ENCODE assay signal across 20 cellular contexts in the genomic region with DNA sequence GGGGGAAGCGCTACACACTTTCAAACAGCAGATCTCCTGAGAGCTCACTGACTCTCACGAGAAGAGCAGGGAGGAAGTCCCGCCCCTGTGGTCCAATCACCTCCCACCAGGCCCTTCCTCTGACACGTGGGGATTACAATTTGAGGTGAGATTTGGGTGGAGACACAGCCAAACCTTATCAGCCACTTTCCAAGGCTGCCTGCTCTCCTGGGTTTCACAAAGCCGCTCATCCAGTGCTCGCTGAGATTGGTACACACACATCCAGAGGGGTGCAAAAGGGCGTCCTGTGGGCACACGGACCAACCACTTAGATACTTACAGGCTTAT. TPM values are rescaled to one million over a fixed set of nuclear protein-coding genes. Genes with fewer than 3 reads are reported as not detected.
DNase-seq lines count a peak whose midpoint lies in the region; ATAC-seq, FAIRE-seq and TF ChIP-seq lines count a peak whose summit lies in the region.
"Had no signal": no experiment of that assay in that cellular context is flagged by ENCODE, and none has a peak within 500 bp of the region (broad histone marks: within the 10 kb centered on the region; RNA-seq: fewer than 3 reads in every experiment).

No MANE protein-coding gene starts in this region.

- H3K36me3 ChIP-seq in HCT116 (ENCODE audit: control insufficient read depth in 1 of 2, insufficient read depth in 2 of 2, low read length in 2 of 2) (no peaks in the 10 kb centered on the region), K562 (ENCODE audit: control insufficient read depth, insufficient read depth, low read length) (no peaks in the 10 kb centered on the region; the same call in 2 of the 3 replicates)
- H3K36me3 ChIP-seq: brain microvascular endothelial cell had no signal

- 0 out of 2 replicates have a peak, but pooled peaks have one; percentile 44 for ATAC-seq in HCT116
- ATAC-seq in K562, result peak; percentile 80
- ATAC-seq in activated naive CD4-positive, alpha-beta T cell treated with anti-CD3 and anti-CD28 coated beads, Interleukin-2, amount 50 U/mL, for 72 hours, result no peak
- no peak for ATAC-seq in GM19023 (IDR thresholded peaks at IDR 0.05; ENCODE audit: unreplicated experiment)
- ATAC-seq: activated CD4-positive, alpha-beta T cell treated with anti-CD3 and anti-CD28 coated beads for 36 hours had no signal

- intact Hi-C loops in HCT116 (cut with micrococcal nuclease) (no loop called here), K562 (cut with micrococcal nuclease) (no loop called here)

- H3K4me1 ChIP-seq in HCT116 (ENCODE audit: control insufficient read depth in 1 of 2, insufficient read depth in 2 of 2, low read length in 2 of 2), result peaks cover 0 to 4% of the 10 kb centered on the region in 2 experiments; a peak in 2 of 4 replicates
- peaks cover 3 to 10% of the 10 kb centered on the region in 2 experiments; a peak in 3 of 5 replicates for H3K4me1 ChIP-seq in K562 (replicated peaks in 1 of 2; ENCODE audit: control insufficient read depth in 2 of 2, insufficient read depth in 2 of 2, low read length in 2 of 2)

- H3K4me3 ChIP-seq in HCT116 (replicated peaks in 1 of 2; ENCODE audit: low read depth in 1 of 2, low read length in 2 of 2) (no peak overlapping the region), K562 (no peak overlapping the region)
- H3K4me3 ChIP-seq: heart left ventricle had no signal

- H3K27me3 ChIP-seq in HCT116 (ENCODE audit: insufficient read depth, low read length), result no peaks in the 10 kb centered on the region
- H3K27me3 ChIP-seq in K562 (ENCODE audit: control insufficient read depth in 2 of 2, insufficient read depth in 2 of 2, low read length in 2 of 2), result no peaks in the 10 kb centered on the region
- H3K27me3 ChIP-seq: brain microvascular endothelial cell, heart left ventricle had no signal

- no peaks in the 10 kb centered on the region for H4K20me1 ChIP-seq in HCT116 (ENCODE audit: insufficient read depth)
- H4K20me1 ChIP-seq in K562 (replicated peaks; ENCODE audit: control insufficient read depth, insufficient read depth, low read length), result no peaks in the 10 kb centered on the region

- H3K27ac ChIP-seq in HCT116 (ENCODE audit: low read depth, low read length), result no peak overlapping the region
- no peak overlapping the region for H3K27ac ChIP-seq in K562 (ENCODE audit: extremely low read depth, low read depth, low read length)
- H3K27ac ChIP-seq: brain microvascular endothelial cell, heart left ventricle had no signal

- peaks cover 20% of the 10 kb centered on the region for H3K4me1 Mint-ChIP-seq in neural crest cell

- H3K27ac Mint-ChIP-seq in neural crest cell (ENCODE audit: unreplicated experiment), result peak overlapping the region; percentile 92
- H3K27ac Mint-ChIP-seq in activated naive CD4-positive, alpha-beta T cell treated with anti-CD3 and anti-CD28 coated beads, Interleukin-2, amount 50 U/mL, for 72 hours, result no peak overlapping the region
- H3K27ac Mint-ChIP-seq: activated CD4-positive, alpha-beta T cell treated with anti-CD3 and anti-CD28 coated beads for 36 hours; memory B cell had no signal

- CTCF ChIA-PET in HCT116 (lab: Charles Lee) (no interaction called here), K562 (lab: Yijun Ruan, JAX; ENCODE audit: low intra/inter-chr PET ratio) (no interaction called here)

- no peak for TF ChIP-seq EP300 in K562 (IDR thresholded peaks at IDR 0.05; ENCODE audit: low read length)

- no peaks in the 10 kb centered on the region for H3K9me3 Mint-ChIP-seq in neural crest cell
- H3K9me3 Mint-ChIP-seq in activated naive CD4-positive, alpha-beta T cell treated with anti-CD3 and anti-CD28 coated beads, Interleukin-2, amount 50 U/mL, for 72 hours, result no peaks in the 10 kb centered on the region
- H3K9me3 Mint-ChIP-seq: memory B cell had no signal

- no peak overlapping the region for H3K4me3 Mint-ChIP-seq in neural crest cell
- H3K4me3 Mint-ChIP-seq: activated CD4-positive, alpha-beta T cell treated with anti-CD3 and anti-CD28 coated beads for 36 hours; memory B cell had no signal

- 71% methylated on average over 6 of the region's 8 CpGs for WGBS in K562 (ENCODE audit: insufficient coverage, low coverage, missing lambda C conversion rate)

- peaks cover 6% of the 10 kb centered on the region for H3K36me3 Mint-ChIP-seq in neural crest cell (ENCODE audit: low read depth)
- H3K36me3 Mint-ChIP-seq in activated naive CD4-positive, alpha-beta T cell treated with anti-CD3 and anti-CD28 coated beads, Interleukin-2, amount 50 U/mL, for 72 hours, result no peaks in the 10 kb centered on the region

- peak; percentile 30 for DNase-seq in DMS 273 treated with DMSO at 0.1 percent for 48 hours (lab: John Stamatoyannopoulos, UW)
- DNase-seq in HCT116 (ENCODE audit: low read depth, low spot score), result no peak
- peak in 1 of 4 experiments; percentile 30 for DNase-seq in K562 (ENCODE audit: extremely low read depth in 1 of 4, low spot score in 3 of 4)
- DNase-seq in neural crest cell (ENCODE audit: low read depth, low spot score), result no peak
- no peak for DNase-seq in activated naive CD4-positive, alpha-beta T cell treated with anti-CD3 and anti-CD28 coated beads, Interleukin-2, amount 50 U/mL, for 72 hours (ENCODE audit: low spot score in 2 of 2)
- DNase-seq in amniotic stem cell (lab: John Stamatoyannopoulos, UW), result no peak
- DNase-seq: activated CD4-positive, alpha-beta T cell treated with anti-CD3 and anti-CD28 coated beads for 36 hours; brain microvascular endothelial cell; C1 segment of cervical spinal cord; effector CD8-positive, alpha-beta T cell; erythroblast; NCI-H187; NCI-H2171 treated with DMSO at 0.1 percent for 48 hours; NCI-H524; retina; stimulated activated CD4-positive, alpha-beta T cell treated with anti-CD3 and anti-CD28 coated beads, Interleukin-2, amount 100 ng/mL, for 48 hours; stimulated activated naive CD4-positive, alpha-beta T cell had no signal

- FAIRE-seq in K562 (lab: Jason Lieb, UNC), result peak; percentile 75

- H3K9ac ChIP-seq in HCT116 (ENCODE audit: low read length), result no peak overlapping the region
- no peak overlapping the region for H3K9ac ChIP-seq in K562 (ENCODE audit: insufficient read depth in 1 of 2, low read depth in 2 of 2, low read length in 2 of 2)

- BruUV-seq in HCT116 (replicated peaks; lab: Mats Ljungman, UMichigan) (no TSS peak), K562 (replicated peaks; lab: Mats Ljungman, UMichigan) (no TSS peak)

- TF ChIP-seq CTCF in HCT116 (IDR thresholded peaks at IDR 0.05 in 2 of 3, conservative IDR thresholded peaks at IDR 0.05 in 1 of 3; ENCODE audit: borderline replicate concordance in 1 of 3, insufficient read depth in 1 of 3, low read depth in 2 of 3, low read length in 2 of 3), result no peak
- no peak for TF ChIP-seq CTCF in K562 (IDR thresholded peaks at IDR 0.05 in 2 of 3, conservative IDR thresholded peaks at IDR 0.05 in 1 of 3; ENCODE audit: insufficient read depth in 2 of 3, low read depth in 1 of 3, low read length in 3 of 3)
- TF ChIP-seq CTCF in neural crest cell (conservative IDR thresholded peaks at IDR 0.05), result no peak

- in situ Hi-C loops in K562 (cut with MboI), result no loop called here

- POLR2A ChIA-PET in HCT116 (lab: Charles Lee), result no interaction called here
- POLR2A ChIA-PET in K562 (lab: Yijun Ruan, JAX), result no interaction called here

- no peak for TF ChIP-seq POLR2A in HCT116 (IDR thresholded peaks at IDR 0.05; ENCODE audit: borderline replicate concordance, extremely low read depth, insufficient read depth, insufficient read length)
- TF ChIP-seq POLR2A in K562 (conservative IDR thresholded peaks at IDR 0.05), result no peak

- no peak overlapping the region for H2AFZ ChIP-seq in HCT116 (ENCODE audit: low read depth, low read length, poor library complexity, severe bottlenecking)
- H2AFZ ChIP-seq in K562 (ENCODE audit: low read depth, low read length), result no peak overlapping the region

- H3K9me1 ChIP-seq in K562 (ENCODE audit: control insufficient read depth, insufficient read depth, low read length), result no peaks in the 10 kb centered on the region

- TF ChIP-seq RAD21 in HCT116 (IDR thresholded peaks at IDR 0.05; ENCODE audit: low read depth), result no peak
- TF ChIP-seq RAD21 in K562 (CRISPR knock-in tag; conservative IDR thresholded peaks at IDR 0.05 in 1 of 2, IDR thresholded peaks at IDR 0.05 in 1 of 2), result no peak

- H3K9me2 ChIP-seq in HCT116 (ENCODE audit: insufficient read depth), result no peaks in the 10 kb centered on the region

- RAD21 ChIA-PET in HCT116 (lab: Charles Lee; ENCODE audit: low non-redundant PET in 1 of 2, low total read pairs in 2 of 2, uncharacterized antibody in 2 of 2, unreplicated experiment in 2 of 2), result no interaction called here

- H3K79me2 ChIP-seq in HCT116 (ENCODE audit: insufficient read depth, low read length), result no peaks in the 10 kb centered on the region
- H3K79me2 ChIP-seq in K562 (ENCODE audit: control insufficient read depth, insufficient read depth, low read length), result no peaks in the 10 kb centered on the region

- no peaks in the 10 kb centered on the region for H3K27me3 Mint-ChIP-seq in neural crest cell (ENCODE audit: low read depth)
- H3K27me3 Mint-ChIP-seq: activated CD4-positive, alpha-beta T cell treated with anti-CD3 and anti-CD28 coated beads for 36 hours; memory B cell had no signal

- no peaks in the 10 kb centered on the region for H3K9me3 ChIP-seq in HCT116 (ENCODE audit: control insufficient read depth in 1 of 2, insufficient read depth in 1 of 2, low read depth in 1 of 2, low read length in 2 of 2)
- H3K9me3 ChIP-seq in K562 (replicated peaks; ENCODE audit: control insufficient read depth, insufficient read depth, low read depth, low read length), result 0 out of 2 replicates have a peak, but pooled peaks cover 3% of the 10 kb centered on the region
- H3K9me3 ChIP-seq: heart left ventricle had no signal

- H3K4me2 ChIP-seq in HCT116 (ENCODE audit: low read length) (no peak overlapping the region), K562 (ENCODE audit: insufficient read depth, low read length) (no peak overlapping the region)

RNA-seq across cellular contexts. Expression of a gene that starts 23.1 kb away (rescaled TPM):
- 10.9 TPM for total RNA-seq in HCT116 (2021; ENCODE audit: unreplicated experiment)
- 6.4 and 6.6 TPM in 2 replicates for polyA plus RNA-seq in HCT116 (2012)
- total RNA-seq in K562 (2011; cell fraction: chromatin; rRNA removed; ENCODE audit: low replicate concordance), result 19.3 and 36.1 TPM in 2 replicates
- 35.1 and 39.5 TPM in 2 replicates for total RNA-seq in K562 (2011; cell fraction: nucleolus; rRNA removed)
- 26.9 and 30.3 TPM in 2 replicates for total RNA-seq in K562 (2011; cell fraction: nucleoplasm; rRNA removed)
- total RNA-seq in K562 (2014; rRNA removed), result 18.9 and 21.3 TPM in 2 replicates
- total RNA-seq in K562 (2014; rRNA removed; fragmentation: Illumina TruSeq; extraction: Trizol), result 9.4 and 10.7 TPM in 2 replicates
- total RNA-seq in K562 (2015; rRNA removed; fragmentation: Illumina TruSeq; extraction: Trizol), result 13.8 and 15.0 TPM in 2 replicates
- 18.0 and 18.4 TPM in 2 replicates for total RNA-seq in K562 (2021)
- 14.2 and 14.9 TPM in 2 replicates for polyA plus RNA-seq in K562 (2011; rRNA removed)
- 16.6 and 23.1 TPM in 2 replicates for polyA plus RNA-seq in K562 (2011; cell fraction: cytosol; rRNA removed)
- 8.6 and 13.0 TPM in 2 replicates for polyA plus RNA-seq in K562 (2011; cell fraction: nucleus; rRNA removed)
- 15.3 and 24.2 TPM in 2 replicates for polyA plus RNA-seq in K562 (2012)
- polyA plus RNA-seq in K562 (2014; fragmentation: Illumina TruSeq; extraction: Trizol), result 14.3 and 15.6 TPM in 2 replicates
- polyA plus RNA-seq in K562 (2014; fragmentation: Nextera tagmentation; extraction: Ambion mirVana), result 1 to 10 TPM; 1.9 to 2.9 TPM
- 14.2 and 15.6 TPM in 2 replicates for polyA plus RNA-seq in K562 (2014; rRNA removed)
- 9.1 and 12.3 TPM in 2 replicates for polyA minus RNA-seq in K562 (2011; rRNA and poly(A)+ RNA removed)
- 18.4 and 20.8 TPM in 2 replicates for polyA minus RNA-seq in K562 (2011; cell fraction: cytosol; rRNA and poly(A)+ RNA removed)
- 11.9 and 16.0 TPM in 2 replicates for polyA minus RNA-seq in K562 (2011; cell fraction: nucleus; rRNA and poly(A)+ RNA removed)
- total RNA-seq in neural crest cell, result 41.1 and 41.2 TPM in 2 replicates
- total RNA-seq in activated naive CD4-positive, alpha-beta T cell treated with anti-CD3 and anti-CD28 coated beads, Interleukin-2, amount 50 U/mL, for 72 hours, result 1 to 10 TPM; 3.4 to 6.1 TPM

Comparison
In these comparisons a context has a peak if more than half of its experiments do, and no peak if none do; other contexts are left out.
1. ATAC-seq: peak in HCT116 (single experiment) and K562 (single experiment); none in activated naive CD4-positive, alpha-beta T cell treated with anti-CD3 and anti-CD28 coated beads, Interleukin-2, amount 50 U/mL, for 72 hours (0 of 2) and GM19023 (single experiment).